Comparison of ENCODE assay signal across 8 cellular contexts in the genomic region with DNA sequence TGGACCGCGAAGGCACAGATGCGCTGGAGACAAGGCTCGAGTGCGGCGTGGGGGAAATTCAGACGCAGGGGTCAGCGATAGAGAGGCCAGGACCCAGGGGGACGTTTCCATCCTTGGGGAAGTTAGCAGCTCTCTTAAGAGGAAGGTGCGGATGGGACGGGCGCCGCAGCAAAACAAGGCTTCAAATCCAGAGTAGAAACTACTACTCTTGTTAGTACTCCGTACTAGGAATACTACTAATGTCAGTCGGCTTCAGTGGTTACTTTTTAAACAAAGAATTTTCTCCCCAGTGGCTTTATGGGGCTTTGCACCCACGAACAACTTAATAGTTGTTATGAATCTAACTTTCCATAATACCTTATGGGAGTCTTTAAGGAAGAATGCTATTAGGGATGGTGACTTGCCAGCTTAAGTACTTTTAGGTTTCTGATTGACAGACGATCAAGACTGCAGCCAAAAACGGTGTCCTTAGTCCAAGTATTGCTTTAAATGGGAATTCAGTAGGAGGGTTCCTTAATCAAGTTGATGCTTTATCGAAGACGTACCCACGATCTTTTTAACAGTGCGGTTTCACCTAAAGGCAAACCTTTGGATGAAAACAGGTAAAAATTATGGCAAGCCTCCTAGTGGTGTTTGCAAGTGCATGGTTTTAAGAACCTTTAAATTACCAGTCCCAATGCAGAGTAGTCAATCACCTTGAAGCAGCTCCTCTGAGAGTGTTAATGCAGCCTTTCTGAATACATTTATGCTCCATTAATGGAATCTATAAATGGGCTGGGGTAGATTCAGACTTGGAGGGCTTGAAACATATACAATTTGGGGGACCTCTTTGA. TPM values are rescaled to one million over a fixed set of nuclear protein-coding genes. Genes with fewer than 3 reads are reported as not detected.
DNase-seq lines count a peak whose midpoint lies in the region; ATAC-seq and TF ChIP-seq lines count a peak whose summit lies in the region.

No MANE protein-coding gene starts in this region.

- H3K9me3 ChIP-seq in testis: no peaks in the 10 kb centered on the region

- in situ Hi-C loops in brain microvascular endothelial cell (cut with HindIII; ENCODE audit: low pct_ligation_motif_present, low sequenced_read_pairs): no loop called here

- H3K36me3 ChIP-seq in brain microvascular endothelial cell (replicated peaks) (no peaks in the 10 kb centered on the region), testis (ENCODE audit: low read depth, missing control alignments) (no peaks in the 10 kb centered on the region)

- TF ChIP-seq CTCF in 22Rv1 (IDR thresholded peaks at IDR 0.05) (peak; percentile 76), GM12864 (IDR thresholded peaks at IDR 0.05; ENCODE audit: low read depth, low read length, missing control alignments) (peak; percentile 46), brain microvascular endothelial cell (IDR thresholded peaks at IDR 0.05; ENCODE audit: low read depth, low read length, missing control alignments) (peak; percentile 26), testis (IDR thresholded peaks at IDR 0.05) (peak in 1 of 3 experiments; percentile 32)

- peaks cover 3% of the 10 kb centered on the region for H3K4me1 ChIP-seq in testis

- ATAC-seq in HG02763 (IDR thresholded peaks at IDR 0.05; ENCODE audit: unreplicated experiment) (peak; percentile 14), left lobe of liver (peak; percentile 17)

- DNase-seq in GM12864 (ENCODE audit: low read depth) (no peak), NCI-H510A treated with DMSO at 0.1 percent for 48 hours (lab: John Stamatoyannopoulos, UW) (peak; percentile 71), brain microvascular endothelial cell (peak; percentile 32), left lobe of liver (ENCODE audit: low spot score) (no peak), testis (no peak), 8988T (no peak)

- 5 to 9% methylated on average over 13 to 22 of the region's 22 CpGs for WGBS in testis, 2 donors

- no peak for TF ChIP-seq POLR2A in testis (IDR thresholded peaks at IDR 0.05)

- intact Hi-C loops in testis (cut with DNase I; ENCODE audit: low total_unique reads): loop anchor here (10.0 kb wide), 1 partner anchor 60 kb away; no protein-coding TSS in a partner anchor

- no peaks in the 10 kb centered on the region for H3K27me3 ChIP-seq in brain microvascular endothelial cell (replicated peaks)
- no peaks in the 10 kb centered on the region for H3K27me3 ChIP-seq in testis

- H3K4me3 ChIP-seq in GM12864 (ENCODE audit: low read depth, low read length) (peak overlapping the region; percentile 89), brain microvascular endothelial cell (ENCODE audit: low read depth, low read length) (peak overlapping the region; percentile 81), testis (peak overlapping the region; percentile 92 to 98)

- H3K27ac ChIP-seq in 22Rv1 (peak overlapping the region; percentile 93), brain microvascular endothelial cell (peak overlapping the region; percentile 48), testis (peak overlapping the region; percentile 85 to 95)

RNA-seq across cellular contexts. Expression of gene IDE, which starts 0.9 kb away (rescaled TPM):
- total RNA-seq in left lobe of liver: 26.9 TPM
- total RNA-seq in testis: 10 to 100 TPM; 28.4 to 31.1 TPM
- 78.2 TPM for polyA plus RNA-seq in testis (ENCODE audit: insufficient read depth, low read depth, low replicate concordance)

RNA-seq across cellular contexts. Expression of gene KIF11, which starts 18.2 kb away (rescaled TPM):
- total RNA-seq in left lobe of liver: 0.38 TPM
- 10 to 100 TPM; 11.5 to 14.6 TPM for total RNA-seq in testis
- polyA plus RNA-seq in testis (ENCODE audit: insufficient read depth, low read depth, low replicate concordance): 13.6 TPM

Comparison
In these comparisons a context has a peak if more than half of its experiments do, and no peak if none do; other contexts are left out.
1. DNase-seq: peak in NCI-H510A treated with DMSO at 0.1 percent for 48 hours (single experiment) and brain microvascular endothelial cell (single experiment); none in GM12864 (single experiment), left lobe of liver (single experiment), testis (single experiment) and 8988T (single experiment).
2. Peak in every context shown above with its lines, with median percentiles within 50 percentile points of each other: H3K27ac ChIP-seq and H3K4me3 ChIP-seq.